ENCODE assay signal across 19 cellular contexts in the genomic region with DNA sequence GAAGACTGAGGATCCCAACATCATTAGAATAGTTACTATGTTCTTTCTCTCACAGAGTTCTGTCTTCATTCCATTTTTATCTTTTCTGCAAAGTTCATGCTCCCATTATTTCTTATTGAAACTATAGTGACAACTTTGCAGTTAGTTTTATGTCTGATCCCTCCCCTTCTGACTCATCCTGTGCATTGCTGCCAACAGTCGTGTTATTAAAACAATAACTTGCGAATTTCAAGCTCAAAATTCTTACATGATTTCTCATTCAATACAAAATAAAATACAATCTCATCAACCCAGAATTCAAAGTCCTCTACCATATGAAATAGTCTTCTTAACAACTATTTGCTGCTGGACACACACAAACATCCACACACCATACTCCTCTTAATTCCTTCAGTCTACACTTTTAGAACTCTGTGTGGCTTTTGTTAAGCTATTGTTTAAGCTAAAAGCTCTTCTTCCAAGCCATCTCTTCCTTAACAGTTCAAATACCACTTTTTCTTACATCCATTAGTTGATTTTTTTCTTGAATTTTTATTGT.
DNase-seq lines count a peak whose midpoint lies in the region; ATAC-seq, FAIRE-seq and TF ChIP-seq lines count a peak whose summit lies in the region.
"Had no signal": no experiment of that assay in that cellular context is flagged by ENCODE, and none has a peak within 500 bp of the region (broad histone marks: within the 10 kb centered on the region; RNA-seq: fewer than 3 reads in every experiment).

No MANE protein-coding gene starts in this region.

- no peaks in the 10 kb centered on the region for H3K9me2 ChIP-seq in SK-N-SH

- no peaks in the 10 kb centered on the region for H3K27me3 ChIP-seq in SK-N-SH (ENCODE audit: insufficient read depth)
- no peaks in the 10 kb centered on the region for H3K27me3 ChIP-seq in fibroblast of lung (ENCODE audit: control insufficient read depth, insufficient read depth, low read length)

- peak; percentile 46 for DNase-seq in GM03348 (ENCODE audit: low spot score)
- DNase-seq in SK-N-SH, result no peak
- peak; percentile 80 to 90 for DNase-seq in fibroblast of lung (ENCODE audit: low read depth in 2 of 2)
- DNase-seq in retinal pigment epithelial cell (ENCODE audit: low read depth), result peak; percentile 64
- DNase-seq in urothelium cell line (ENCODE audit: low spot score), result no peak
- no peak for DNase-seq in SIG-M5 (lab: John Stamatoyannopoulos, UW)
- DNase-seq in SHP77 (lab: John Stamatoyannopoulos, UW), result no peak
- DNase-seq: activated CD4-positive, alpha-beta T cell treated with anti-CD3 and anti-CD28 coated beads, Interleukin-2, amount 50 U/mL, for 1 hour; CD8-positive, alpha-beta T cell; central memory CD4-positive, alpha-beta T cell; left ventricle myocardium inferior; NCI-H1436; NCI-H69; nucleus accumbens; stimulated activated CD4-positive, alpha-beta T cell treated with anti-CD3 and anti-CD28 coated beads, Interleukin-2, amount 100 ng/mL, for 24 hours; stimulated activated naive CD4-positive, alpha-beta T cell treated with Interleukin-2 at 50 U/mL for 16 hours; T-cell had no signal

- H3K4me2 ChIP-seq in SK-N-SH (peak overlapping the region; percentile 55), fibroblast of lung (ENCODE audit: extremely low read depth, insufficient read depth, low read length) (peak overlapping the region; percentile 65)

- H3K27ac ChIP-seq in SK-N-SH (ENCODE audit: low read depth in 2 of 2, low read length in 1 of 2) (peak overlapping the region; percentile 69 to 84), fibroblast of lung (ENCODE audit: insufficient read depth, low read length) (no peak overlapping the region)
- H3K27ac ChIP-seq: left ventricle myocardium inferior had no signal

- no peak for TF ChIP-seq RAD21 in SK-N-SH (IDR thresholded peaks at IDR 0.05; ENCODE audit: low read length)

- TF ChIP-seq EP300 in SK-N-SH (IDR thresholded peaks at IDR 0.05; ENCODE audit: borderline replicate concordance in 1 of 2, low read depth in 1 of 2, low read length in 1 of 2), result peak in 1 of 2 experiments; percentile 57; a peak in 1 of 4 replicates

- 2% methylated on average over 2 of the region's 2 CpGs for WGBS in SK-N-SH (ENCODE audit: low lambda C conversion rate)

- H3K36me3 ChIP-seq in SK-N-SH (replicated peaks in 1 of 2; ENCODE audit: control insufficient read depth in 1 of 2, insufficient read depth in 2 of 2, low read length in 1 of 2) (no peaks in the 10 kb centered on the region), fibroblast of lung (ENCODE audit: control insufficient read depth, insufficient read depth, low read length) (no peaks in the 10 kb centered on the region)
- H3K36me3 ChIP-seq: left ventricle myocardium inferior had no signal

- peaks cover 0 to 19% of the 10 kb centered on the region in 2 experiments; a peak in 3 of 4 replicates for H3K4me1 ChIP-seq in SK-N-SH (ENCODE audit: control insufficient read depth in 1 of 2, insufficient read depth in 2 of 2, low read depth in 1 of 2, low read length in 1 of 2)
- H3K4me1 ChIP-seq in fibroblast of lung (ENCODE audit: control insufficient read depth, extremely low read depth, insufficient read depth, low read length), result peaks cover 14% of the 10 kb centered on the region
- H3K4me1 ChIP-seq: left ventricle myocardium inferior had no signal

- FAIRE-seq in urothelium cell line (lab: Jason Lieb, UNC), result no peak

- H3K9me3 ChIP-seq in SK-N-SH, result no peaks in the 10 kb centered on the region
- no peaks in the 10 kb centered on the region for H3K9me3 ChIP-seq in fibroblast of lung (ENCODE audit: control insufficient read depth, insufficient read depth, low read depth, low read length)
- H3K9me3 ChIP-seq: left ventricle myocardium inferior had no signal

- POLR2A ChIA-PET in SK-N-SH (lab: Yijun Ruan, JAX), result no interaction called here

- peak overlapping the region; percentile 14; the same call in 1 of the 2 replicates for H2AFZ ChIP-seq in SK-N-SH (ENCODE audit: low read depth)
- H2AFZ ChIP-seq in fibroblast of lung (ENCODE audit: low read length), result no peak overlapping the region

- CTCF ChIA-PET in SK-N-SH (lab: Yijun Ruan, JAX), result no interaction called here

- H3K79me2 ChIP-seq in SK-N-SH (ENCODE audit: insufficient read depth) (peaks cover 28% of the 10 kb centered on the region), fibroblast of lung (ENCODE audit: control insufficient read depth, insufficient read depth, low read length) (no peaks in the 10 kb centered on the region)

- peaks cover 33% of the 10 kb centered on the region for H3F3A ChIP-seq in SK-N-SH (replicated peaks; ENCODE audit: insufficient read depth)

- H3K9ac ChIP-seq in SK-N-SH, result peak overlapping the region; percentile 66
- no peak overlapping the region for H3K9ac ChIP-seq in fibroblast of lung (ENCODE audit: insufficient read depth, low read length)

- H3K4me3 ChIP-seq in SK-N-SH (ENCODE audit: low read depth in 2 of 2, low read length in 1 of 2) (peak overlapping the region; percentile 35 to 48; a peak in 3 of 4 replicates), fibroblast of lung (replicated peaks in 1 of 4; ENCODE audit: control extremely low read depth in 1 of 4, insufficient read depth in 1 of 4, low read depth in 3 of 4, low read length in 4 of 4) (peak overlapping the region in 1 of 4 experiments; percentile 11), retinal pigment epithelial cell (ENCODE audit: low read length) (no peak overlapping the region)
- H3K4me3 ChIP-seq: left ventricle myocardium inferior had no signal

- no peak for ATAC-seq in GM19324 (IDR thresholded peaks at IDR 0.05; ENCODE audit: low FRiP score, unreplicated experiment)
- ATAC-seq: activated T-helper 17 cell treated with anti-CD3 and anti-CD28 coated beads, Interleukin-2, amount 50 U/mL, for 72 hours; CD8-positive, alpha-beta T cell; T-cell had no signal

- TF ChIP-seq CTCF in SK-N-SH (IDR thresholded peaks at IDR 0.05) (no peak), fibroblast of lung (conservative IDR thresholded peaks at IDR 0.05 in 1 of 2, IDR thresholded peaks at IDR 0.05 in 1 of 2; ENCODE audit: low read depth in 1 of 2, low read length in 2 of 2) (no peak), retinal pigment epithelial cell (conservative IDR thresholded peaks at IDR 0.05; ENCODE audit: low read depth, low read length) (no peak)

- H4K20me1 ChIP-seq in SK-N-SH (ENCODE audit: insufficient read depth), result no peaks in the 10 kb centered on the region
- no peaks in the 10 kb centered on the region for H4K20me1 ChIP-seq in fibroblast of lung (ENCODE audit: control insufficient read depth, extremely low read depth, insufficient read depth, low read length)

TF ChIP-seq in SK-N-SH, 30 proteins besides CTCF, POLR2A, EP300 and RAD21 (continues in another document):
- TF ChIP-seq TEAD4 (IDR thresholded peaks at IDR 0.05; ENCODE audit: borderline replicate concordance, insufficient read depth) (peak; percentile 55; the same call in 1 of the 2 replicates), JUND (IDR thresholded peaks at IDR 0.05) (peak; percentile 90), TCF12 (IDR thresholded peaks at IDR 0.05) (peak; percentile 65), SMC3 (IDR thresholded peaks at IDR 0.05; ENCODE audit: low read depth, low read length) (no peak), RXRA (IDR thresholded peaks at IDR 0.05; ENCODE audit: borderline replicate concordance, low read depth) (peak; percentile 48; the same call in 1 of the 2 replicates), FOSL2 (IDR thresholded peaks at IDR 0.05; ENCODE audit: borderline replicate concordance, low read depth) (peak; percentile 88), RFX5 (IDR thresholded peaks at IDR 0.05; ENCODE audit: low read length) (no peak), SIN3A (IDR thresholded peaks at IDR 0.05; ENCODE audit: borderline replicate concordance, low read depth, low read length) (no peak), NFIC (IDR thresholded peaks at IDR 0.05; ENCODE audit: borderline replicate concordance) (peak; percentile 92), MEF2A (IDR thresholded peaks at IDR 0.05; ENCODE audit: borderline replicate concordance, low read depth) (peak; percentile 57; the same call in 1 of the 2 replicates)
- TF ChIP-seq, protein P1, sequence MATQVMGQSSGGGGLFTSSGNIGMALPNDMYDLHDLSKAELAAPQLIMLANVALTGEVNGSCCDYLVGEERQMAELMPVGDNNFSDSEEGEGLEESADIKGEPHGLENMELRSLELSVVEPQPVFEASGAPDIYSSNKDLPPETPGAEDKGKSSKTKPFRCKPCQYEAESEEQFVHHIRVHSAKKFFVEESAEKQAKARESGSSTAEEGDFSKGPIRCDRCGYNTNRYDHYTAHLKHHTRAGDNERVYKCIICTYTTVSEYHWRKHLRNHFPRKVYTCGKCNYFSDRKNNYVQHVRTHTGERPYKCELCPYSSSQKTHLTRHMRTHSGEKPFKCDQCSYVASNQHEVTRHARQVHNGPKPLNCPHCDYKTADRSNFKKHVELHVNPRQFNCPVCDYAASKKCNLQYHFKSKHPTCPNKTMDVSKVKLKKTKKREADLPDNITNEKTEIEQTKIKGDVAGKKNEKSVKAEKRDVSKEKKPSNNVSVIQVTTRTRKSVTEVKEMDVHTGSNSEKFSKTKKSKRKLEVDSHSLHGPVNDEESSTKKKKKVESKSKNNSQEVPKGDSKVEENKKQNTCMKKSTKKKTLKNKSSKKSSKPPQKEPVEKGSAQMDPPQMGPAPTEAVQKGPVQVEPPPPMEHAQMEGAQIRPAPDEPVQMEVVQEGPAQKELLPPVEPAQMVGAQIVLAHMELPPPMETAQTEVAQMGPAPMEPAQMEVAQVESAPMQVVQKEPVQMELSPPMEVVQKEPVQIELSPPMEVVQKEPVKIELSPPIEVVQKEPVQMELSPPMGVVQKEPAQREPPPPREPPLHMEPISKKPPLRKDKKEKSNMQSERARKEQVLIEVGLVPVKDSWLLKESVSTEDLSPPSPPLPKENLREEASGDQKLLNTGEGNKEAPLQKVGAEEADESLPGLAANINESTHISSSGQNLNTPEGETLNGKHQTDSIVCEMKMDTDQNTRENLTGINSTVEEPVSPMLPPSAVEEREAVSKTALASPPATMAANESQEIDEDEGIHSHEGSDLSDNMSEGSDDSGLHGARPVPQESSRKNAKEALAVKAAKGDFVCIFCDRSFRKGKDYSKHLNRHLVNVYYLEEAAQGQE (IDR thresholded peaks at IDR 0.05; ENCODE audit: low read depth, low read length), result no peak
- TF ChIP-seq, protein P2, sequence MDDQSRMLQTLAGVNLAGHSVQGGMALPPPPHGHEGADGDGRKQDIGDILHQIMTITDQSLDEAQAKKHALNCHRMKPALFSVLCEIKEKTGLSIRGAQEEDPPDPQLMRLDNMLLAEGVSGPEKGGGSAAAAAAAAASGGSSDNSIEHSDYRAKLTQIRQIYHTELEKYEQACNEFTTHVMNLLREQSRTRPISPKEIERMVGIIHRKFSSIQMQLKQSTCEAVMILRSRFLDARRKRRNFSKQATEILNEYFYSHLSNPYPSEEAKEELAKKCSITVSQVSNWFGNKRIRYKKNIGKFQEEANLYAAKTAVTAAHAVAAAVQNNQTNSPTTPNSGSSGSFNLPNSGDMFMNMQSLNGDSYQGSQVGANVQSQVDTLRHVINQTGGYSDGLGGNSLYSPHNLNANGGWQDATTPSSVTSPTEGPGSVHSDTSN (IDR thresholded peaks at IDR 0.05), result peak; percentile 53; the same call in 1 of the 2 replicates

Comparison
In these comparisons a context has a peak if more than half of its experiments do, and no peak if none do; other contexts are left out.
1. DNase-seq: peak in GM03348 (single experiment), fibroblast of lung (2 of 2) and retinal pigment epithelial cell (single experiment); none in SK-N-SH (single experiment), urothelium cell line (single experiment), SIG-M5 (single experiment) and SHP77 (0 of 2).